Comparison of ENCODE assay signal across 7 cellular contexts in the genomic region with DNA sequence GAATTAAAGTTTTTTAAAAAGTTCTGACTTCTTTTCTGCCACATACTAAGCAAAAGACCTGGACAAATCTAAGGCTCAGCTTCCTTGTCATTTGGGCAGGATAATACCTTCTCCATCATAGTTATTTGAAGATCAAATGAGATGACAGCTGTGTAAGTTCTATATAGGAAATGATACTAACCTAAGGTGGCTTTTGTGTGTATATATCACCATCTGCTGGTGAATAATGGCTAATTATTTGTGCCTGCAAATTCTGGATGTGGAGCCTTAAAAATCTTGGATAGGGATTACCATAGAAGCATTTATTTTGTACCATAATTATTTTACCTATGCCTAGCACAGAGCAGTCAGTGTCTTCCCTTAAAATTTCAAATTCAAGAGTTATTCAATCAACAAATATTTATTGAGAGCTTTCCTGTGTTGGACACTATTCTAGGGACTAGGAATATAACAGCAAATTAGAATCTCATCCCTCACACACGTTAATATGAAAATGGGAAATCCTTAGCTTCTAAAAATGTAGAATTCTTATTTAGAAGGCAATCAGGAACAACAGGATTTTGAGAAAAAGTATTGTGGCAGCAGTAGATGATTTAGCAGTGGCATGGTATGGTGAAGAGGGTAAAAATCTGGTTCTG.
DNase-seq lines count a peak whose midpoint lies in the region; ATAC-seq and TF ChIP-seq lines count a peak whose summit lies in the region.

No MANE protein-coding gene starts in this region.

- H3K4me2 ChIP-seq in neural progenitor cell, result no peak overlapping the region

- WGBS in esophagus squamous epithelium, 2 donors, result 42 to 72% methylated on average over 1 of the region's 1 CpG

- H3K27ac ChIP-seq in RWPE2 (ENCODE audit: poor library complexity, severe bottlenecking), result no peak overlapping the region
- H3K27ac ChIP-seq in esophagus squamous epithelium, result no peak overlapping the region
- H3K27ac ChIP-seq in neural progenitor cell, result no peak overlapping the region

- no peaks in the 10 kb centered on the region for H3K79me2 ChIP-seq in neural progenitor cell (ENCODE audit: low read depth)

- H3K4me3 ChIP-seq in RWPE2 (ENCODE audit: severe bottlenecking) (no peak overlapping the region), esophagus squamous epithelium (no peak overlapping the region), neural progenitor cell (no peak overlapping the region)

- TF ChIP-seq CTCF in LNCAP (IDR thresholded peaks at IDR 0.05) (peak; percentile 78), RWPE2 (IDR thresholded peaks at IDR 0.05; ENCODE audit: poor library complexity, severe bottlenecking) (peak; percentile 75), esophagus squamous epithelium (IDR thresholded peaks at IDR 0.05) (peak; percentile 44 to 83 (median 68)), neural progenitor cell (IDR thresholded peaks at IDR 0.05) (peak; percentile 67)

- H3K4me1 Mint-ChIP-seq in neural progenitor cell, result peaks cover 3% of the 10 kb centered on the region

- H3K27me3 ChIP-seq in RWPE2 (ENCODE audit: insufficient read depth, poor library complexity, severe bottlenecking) (no peaks in the 10 kb centered on the region), esophagus squamous epithelium (no peaks in the 10 kb centered on the region), neural progenitor cell (no peaks in the 10 kb centered on the region)

- no peaks in the 10 kb centered on the region for H3K9me3 Mint-ChIP-seq in neural progenitor cell

- peaks cover 6% of the 10 kb centered on the region for H3K36me3 Mint-ChIP-seq in neural progenitor cell

- H3K27me3 Mint-ChIP-seq in neural progenitor cell (ENCODE audit: insufficient read depth, low read depth), result no peaks in the 10 kb centered on the region

- no peak overlapping the region for H2AFZ ChIP-seq in neural progenitor cell (replicated peaks)

- intact Hi-C loops in esophagus squamous epithelium (cut with DNase I), result loop anchor here (5.0 kb wide), 1 partner anchor 152 kb away; no protein-coding TSS in a partner anchor

- no peak for ATAC-seq in RWPE2 (ENCODE audit: low read depth)
- no peak for ATAC-seq in HG02678 (IDR thresholded peaks at IDR 0.05; ENCODE audit: unreplicated experiment)

- H3K27ac Mint-ChIP-seq in neural progenitor cell, result no peak overlapping the region

- no peak for TF ChIP-seq POLR2A in esophagus squamous epithelium (IDR thresholded peaks at IDR 0.05)

- peaks cover 4% of the 10 kb centered on the region for H4K20me1 ChIP-seq in neural progenitor cell (ENCODE audit: low read depth)

- no peak overlapping the region for H3K9ac ChIP-seq in neural progenitor cell

- peaks cover 14% of the 10 kb centered on the region; the same call in 1 of the 2 replicates for H3K36me3 ChIP-seq in RWPE2 (ENCODE audit: low read depth)
- peaks cover 0 to 59% (median 0%) of the 10 kb centered on the region in 3 donors for H3K36me3 ChIP-seq in esophagus squamous epithelium
- H3K36me3 ChIP-seq in neural progenitor cell, result peaks cover 9% of the 10 kb centered on the region

- H3K4me1 ChIP-seq in RWPE2 (ENCODE audit: insufficient read depth, poor library complexity, severe bottlenecking) (no peaks in the 10 kb centered on the region), esophagus squamous epithelium (no peaks in the 10 kb centered on the region), neural progenitor cell (peaks cover 9% of the 10 kb centered on the region)

- no peak overlapping the region for H3K4me3 Mint-ChIP-seq in neural progenitor cell

- DNase-seq in EH (ENCODE audit: low read depth) (peak; percentile 64), RWPE2 (ENCODE audit: low spot score) (no peak), esophagus squamous epithelium (lab: John Stamatoyannopoulos, UW) (no peak), neural progenitor cell (ENCODE audit: low spot score) (peak; percentile 27), ecto neural progenitor cell (ENCODE audit: low spot score) (no peak)

- peaks cover 9% of the 10 kb centered on the region for H3F3A ChIP-seq in neural progenitor cell (ENCODE audit: low read depth)

- H3K9me3 ChIP-seq in RWPE2 (ENCODE audit: severe bottlenecking), result peaks cover 2% of the 10 kb centered on the region
- no peaks in the 10 kb centered on the region for H3K9me3 ChIP-seq in esophagus squamous epithelium
- H3K9me3 ChIP-seq in neural progenitor cell (ENCODE audit: low read depth), result no peaks in the 10 kb centered on the region

Comparison
In these comparisons a context has a peak if more than half of its experiments do, and no peak if none do; other contexts are left out.
1. DNase-seq: peak in EH (single experiment) and neural progenitor cell (single experiment); none in RWPE2 (single experiment), esophagus squamous epithelium (single experiment) and ecto neural progenitor cell (single experiment).
2. Peak in every context shown above with its lines, with median percentiles within 50 percentile points of each other: CTCF ChIP-seq.